In genomic region chr5:11681796-11682195, GRCh38 we compare ENCODE assay signal across 31 cellular contexts.
"Had no signal": no experiment of that assay in that cellular context is flagged by ENCODE, and none has a peak within 500 bp of the region (broad histone marks: within the 10 kb centered on the region; RNA-seq: fewer than 3 reads in every experiment).

No MANE protein-coding gene starts in this region.

- H3K27me3 ChIP-seq: neutrophil, spleen, suprapubic skin, testis, tibial artery, transverse colon, upper lobe of left lung, uterus had no signal

- H3K27me3 Mint-ChIP-seq: progenitor cell of endocrine pancreas; stimulated activated memory B cell treated with anti-CD40 and anti-IgM and Interleukin-4, amounts not matched to agents 10 μg/mL and 1 μg/mL and 100 μg/mL, for 72 hours; stimulated activated naive CD8-positive, alpha-beta T cell treated with anti-CD3 and anti-CD28 coated beads, Interleukin-15, amount 100 ng/mL, for 72 hours had no signal

- H2AFZ ChIP-seq: parathyroid adenoma had no signal

- H3K4me3 ChIP-seq: psoas muscle, skin epidermis, smooth muscle cell, spleen, suprapubic skin, testis, tibial artery, transverse colon, upper lobe of left lung, uterus had no signal

- H3K4me2 ChIP-seq: smooth muscle cell had no signal

- H3K36me3 Mint-ChIP-seq: natural killer cell; stimulated activated memory B cell treated with anti-CD40 and anti-IgM and Interleukin-4, amounts not matched to agents 10 μg/mL and 1 μg/mL and 100 μg/mL, for 72 hours had no signal

- H3K27ac Mint-ChIP-seq: naive thymus-derived CD4-positive, alpha-beta T cell; natural killer cell; nephron; progenitor cell of endocrine pancreas; stimulated activated memory B cell treated with anti-CD40 and anti-IgM and Interleukin-4, amounts not matched to agents 10 μg/mL and 1 μg/mL and 100 μg/mL, for 72 hours; stimulated activated naive CD8-positive, alpha-beta T cell treated with anti-CD3 and anti-CD28 coated beads, Interleukin-15, amount 100 ng/mL, for 72 hours had no signal

- ATAC-seq: naive thymus-derived CD4-positive, alpha-beta T cell; natural killer cell; psoas muscle; right cardiac atrium; sciatic nerve; stimulated activated memory B cell treated with anti-CD40 and anti-IgM and Interleukin-4, amounts not matched to agents 10 μg/mL and 1 μg/mL and 100 μg/mL, for 72 hours; stimulated activated naive CD8-positive, alpha-beta T cell treated with anti-CD3 and anti-CD28 coated beads, Interleukin-15, amount 100 ng/mL, for 72 hours; stimulated activated naive CD8-positive, alpha-beta T cell treated with anti-CD3 and anti-CD28 coated beads, Interleukin-15, Interleukin-2, amounts not matched to agents 100 U/mL and 50 U/mL, for 24 hours had no signal

- H3K79me2 ChIP-seq: parathyroid adenoma had no signal

- H3K9ac ChIP-seq: parathyroid adenoma had no signal

- H3K9me3 Mint-ChIP-seq: natural killer cell; nephron; stimulated activated memory B cell treated with anti-CD40 and anti-IgM and Interleukin-4, amounts not matched to agents 10 μg/mL and 1 μg/mL and 100 μg/mL, for 72 hours had no signal

- H3K4me1 Mint-ChIP-seq: naive thymus-derived CD4-positive, alpha-beta T cell; natural killer cell; nephron; stimulated activated memory B cell treated with anti-CD40 and anti-IgM and Interleukin-4, amounts not matched to agents 10 μg/mL and 1 μg/mL and 100 μg/mL, for 72 hours; stimulated activated naive CD8-positive, alpha-beta T cell treated with anti-CD3 and anti-CD28 coated beads, Interleukin-15, amount 100 ng/mL, for 72 hours had no signal

- H3K4me3 Mint-ChIP-seq: naive thymus-derived CD4-positive, alpha-beta T cell; natural killer cell; nephron; neural crest cell; stimulated activated memory B cell treated with anti-CD40 and anti-IgM and Interleukin-4, amounts not matched to agents 10 μg/mL and 1 μg/mL and 100 μg/mL, for 72 hours; stimulated activated naive CD8-positive, alpha-beta T cell treated with anti-CD3 and anti-CD28 coated beads, Interleukin-15, amount 100 ng/mL, for 72 hours had no signal

- H3K36me3 ChIP-seq: neutrophil, spleen, suprapubic skin, tibial artery, transverse colon, upper lobe of left lung, uterus had no signal

- H3K4me1 ChIP-seq: parathyroid adenoma, psoas muscle, suprapubic skin, testis, tibial artery, transverse colon, upper lobe of left lung, uterus had no signal

- DNase-seq: naive thymus-derived CD4-positive, alpha-beta T cell; natural killer cell; nucleus accumbens; posterior cingulate gyrus; psoas muscle; right cardiac atrium; spleen; stimulated activated CD4-positive, alpha-beta T cell treated with anti-CD3 and anti-CD28 coated beads, Interleukin-12 subunit alpha, Interleukin-12 subunit beta, amount 100 ng/mL, for 4 hours; stimulated activated CD4-positive, alpha-beta T cell treated with anti-CD3 and anti-CD28 coated beads, Interleukin-1b, Interleukin-23, amount 100 ng/mL, for 48 hours; stimulated activated CD4-positive, alpha-beta T cell treated with anti-CD3 and anti-CD28 coated beads, Interleukin-4, amount 100 ng/mL, for 1 hour; stimulated activated CD4-positive, alpha-beta T cell treated with anti-CD3 and anti-CD28 coated beads, Interleukin-4, amount 100 ng/mL, for 4 hours; stimulated activated CD8-positive, alpha-beta memory T cell treated with anti-CD3 and anti-CD28 coated beads, Interleukin-4, amount 100 ng/mL, for 48 hours; stimulated activated naive CD4-positive, alpha-beta T cell; stimulated activated naive CD8-positive, alpha-beta T cell treated with anti-CD3 and anti-CD28 coated beads, Interleukin-15, amount 100 ng/mL, for 72 hours; stimulated activated naive CD8-positive, alpha-beta T cell treated with anti-CD3 and anti-CD28 coated beads, Interleukin-15, Interleukin-2, amounts not matched to agents 100 U/mL and 50 U/mL, for 24 hours; substantia nigra; testis; tibial artery; transverse colon; upper lobe of left lung; uterus had no signal

- H3K27ac ChIP-seq: neutrophil, parathyroid adenoma, psoas muscle, skin epidermis, spleen, suprapubic skin, testis, tibial artery, transverse colon, upper lobe of left lung, uterus had no signal

- H3K9me3 ChIP-seq: neutrophil, psoas muscle, suprapubic skin, testis, tibial artery, transverse colon, upper lobe of left lung, uterus had no signal
